Comparison of ENCODE assay signal across 1 cellular context in genomic region chr12:121796855-121797751, GRCh38.
TF ChIP-seq lines count a peak whose summit lies in the region.

No MANE protein-coding gene starts in this region.

TF ChIP-seq in HepG2, 621 proteins besides CTCF, POLR2A, EP300 and RAD21 (continued from another document and continues in another):
- TF ChIP-seq SRY (CRISPR knock-in tag; IDR thresholded peaks at IDR 0.05) (no peak), ELF4 (CRISPR knock-in tag; IDR thresholded peaks at IDR 0.05; ENCODE audit: borderline replicate concordance) (no peak), MAF1 (CRISPR knock-in tag; IDR thresholded peaks at IDR 0.05; ENCODE audit: borderline replicate concordance) (no peak), ZSCAN12 (CRISPR knock-in tag; IDR thresholded peaks at IDR 0.05) (no peak), ESRRA (CRISPR knock-in tag; IDR thresholded peaks at IDR 0.05; ENCODE audit: low read depth) (peak; percentile 88), GABPA (IDR thresholded peaks at IDR 0.05; ENCODE audit: low read depth, low read length) (no peak), GABPA (CRISPR knock-in tag; IDR thresholded peaks at IDR 0.05; ENCODE audit: low read depth) (peak; percentile 91), GZF1 (CRISPR knock-in tag; IDR thresholded peaks at IDR 0.05) (no peak), ZNF713 (CRISPR knock-in tag; IDR thresholded peaks at IDR 0.05) (no peak), ZNF691 (CRISPR knock-in tag; IDR thresholded peaks at IDR 0.05; ENCODE audit: borderline replicate concordance, low read depth) (peak; percentile 92; the same call in 1 of the 2 replicates), ZNF34 (CRISPR knock-in tag; IDR thresholded peaks at IDR 0.05; ENCODE audit: borderline replicate concordance) (no peak), ZNF7 (CRISPR knock-in tag; IDR thresholded peaks at IDR 0.05) (no peak), ZNF446 (CRISPR knock-in tag; IDR thresholded peaks at IDR 0.05) (no peak), SMC3 (IDR thresholded peaks at IDR 0.05; ENCODE audit: low read length) (no peak), ZNF441 (CRISPR knock-in tag; IDR thresholded peaks at IDR 0.05; ENCODE audit: borderline replicate concordance) (no peak), ZNF264 (CRISPR knock-in tag; IDR thresholded peaks at IDR 0.05) (peak; percentile 42; the same call in 1 of the 2 replicates), PTBP1 (IDR thresholded peaks at IDR 0.05; ENCODE audit: low read depth, low read length, poor library complexity, severe bottlenecking) (no peak), FIP1L1 (IDR thresholded peaks at IDR 0.05; ENCODE audit: borderline replicate concordance, insufficient read depth, low read depth, low read length) (no peak), RERE (CRISPR knock-in tag; IDR thresholded peaks at IDR 0.05; ENCODE audit: low read depth) (peak; percentile 60), ZNF766 (CRISPR knock-in tag; IDR thresholded peaks at IDR 0.05; ENCODE audit: borderline replicate concordance) (no peak), ZNF292 (CRISPR knock-in tag; IDR thresholded peaks at IDR 0.05; ENCODE audit: borderline replicate concordance, low read depth) (no peak; the same call in 1 of the 2 replicates), ELF1 (CRISPR knock-in tag; IDR thresholded peaks at IDR 0.05) (peak; percentile 82), FOXA3 (CRISPR knock-in tag; IDR thresholded peaks at IDR 0.05) (peak; percentile 60), ZNF556 (CRISPR knock-in tag; IDR thresholded peaks at IDR 0.05; ENCODE audit: borderline replicate concordance) (peak; percentile 88; the same call in 1 of the 2 replicates), SALL2 (CRISPR knock-in tag; IDR thresholded peaks at IDR 0.05) (no peak; the same call in none of the 2 replicates), ZNF773 (CRISPR knock-in tag; IDR thresholded peaks at IDR 0.05; ENCODE audit: borderline replicate concordance) (no peak), ZNF879 (CRISPR knock-in tag; IDR thresholded peaks at IDR 0.05) (no peak), ZNF205 (CRISPR knock-in tag; IDR thresholded peaks at IDR 0.05) (0 out of 2 replicates have a peak, but pooled peaks have one; percentile 72), KMT2A (CRISPR knock-in tag; IDR thresholded peaks at IDR 0.05) (no peak), ZBTB7A (CRISPR knock-in tag; IDR thresholded peaks at IDR 0.05) (peak; percentile 24; the same call in 1 of the 2 replicates), THAP8 (CRISPR knock-in tag; IDR thresholded peaks at IDR 0.05; ENCODE audit: borderline replicate concordance) (no peak), HOXA7 (CRISPR knock-in tag; IDR thresholded peaks at IDR 0.05) (no peak), XBP1 (CRISPR knock-in tag; IDR thresholded peaks at IDR 0.05) (no peak), RBFOX2 (IDR thresholded peaks at IDR 0.05; ENCODE audit: low read depth, low read length) (peak; percentile 95), ZNF18 (CRISPR knock-in tag; IDR thresholded peaks at IDR 0.05; ENCODE audit: insufficient replicate concordance) (no peak), NFYC (CRISPR knock-in tag; IDR thresholded peaks at IDR 0.05) (peak; percentile 68), HNF1A (IDR thresholded peaks at IDR 0.05; ENCODE audit: low read depth) (no peak), HNF1A (CRISPR knock-in tag; IDR thresholded peaks at IDR 0.05; ENCODE audit: borderline replicate concordance) (peak; percentile 71; the same call in 1 of the 2 replicates), MAFG (CRISPR knock-in tag; IDR thresholded peaks at IDR 0.05) (no peak), ZNF878 (CRISPR knock-in tag; IDR thresholded peaks at IDR 0.05) (no peak), ZFP90 (CRISPR knock-in tag; IDR thresholded peaks at IDR 0.05; ENCODE audit: borderline replicate concordance) (no peak), ZNF121 (CRISPR knock-in tag; IDR thresholded peaks at IDR 0.05) (peak; percentile 92), SIX1 (CRISPR knock-in tag; IDR thresholded peaks at IDR 0.05; ENCODE audit: borderline replicate concordance) (peak; percentile 26; the same call in 1 of the 2 replicates), FOXJ3 (CRISPR knock-in tag; IDR thresholded peaks at IDR 0.05; ENCODE audit: borderline replicate concordance) (no peak), IRX3 (CRISPR knock-in tag; IDR thresholded peaks at IDR 0.05; ENCODE audit: borderline replicate concordance, low read depth) (no peak), CENPX (CRISPR knock-in tag; IDR thresholded peaks at IDR 0.05) (no peak), HDAC1 (CRISPR knock-in tag; IDR thresholded peaks at IDR 0.05) (peak; percentile 62), DZIP1 (CRISPR knock-in tag; IDR thresholded peaks at IDR 0.05) (no peak), TFDP1 (CRISPR knock-in tag; IDR thresholded peaks at IDR 0.05; ENCODE audit: borderline replicate concordance) (peak; percentile 27; the same call in 1 of the 2 replicates), ZNF839 (CRISPR knock-in tag; IDR thresholded peaks at IDR 0.05; ENCODE audit: borderline replicate concordance) (no peak), ZNF232 (CRISPR knock-in tag; IDR thresholded peaks at IDR 0.05; ENCODE audit: borderline replicate concordance) (no peak; the same call in 1 of the 2 replicates), ZNF703 (CRISPR knock-in tag; IDR thresholded peaks at IDR 0.05; ENCODE audit: borderline replicate concordance) (no peak), ZMYM2 (CRISPR knock-in tag; IDR thresholded peaks at IDR 0.05) (0 out of 2 replicates have a peak, but pooled peaks have one; percentile 50)
